24 cellular contexts compared by ENCODE assay signal in genomic region chr4:102452854-102453253, GRCh38.
"Had no signal": no experiment of that assay in that cellular context is flagged by ENCODE, and none has a peak within 500 bp of the region (broad histone marks: within the 10 kb centered on the region; RNA-seq: fewer than 3 reads in every experiment).

No MANE protein-coding gene starts in this region.

- H3K27me3 ChIP-seq: colonic mucosa, gastrocnemius medialis, right atrium auricular region, sigmoid colon, stomach, thyroid gland had no signal

- H3K4me3 ChIP-seq: colonic mucosa, gastrocnemius medialis, lower lobe of right lung, prostate gland, right atrium auricular region, sigmoid colon, stomach, thyroid gland had no signal

- H3K4me3 Mint-ChIP-seq: dendritic cell treated with granulocyte-macrophage colony-stimulating factor and Interleukin-4, amounts not matched to agents 40 ng/mL and 50 ng/mL, for 4 days; endodermal cell; naive thymus-derived CD8-positive, alpha-beta T cell; nephron progenitor cell; stimulated activated effector memory CD8-positive, alpha-beta T cell treated with anti-CD3 and anti-CD28 coated beads, Interleukin-12 subunit alpha, Interleukin-12 subunit beta, amount 100 ng/mL, for 72 hours had no signal

- ATAC-seq: esophagus mucosa; gastrocnemius medialis; left ventricle myocardium superior; lower lobe of right lung; naive thymus-derived CD8-positive, alpha-beta T cell; stimulated activated effector memory CD8-positive, alpha-beta T cell treated with anti-CD3 and anti-CD28 coated beads, Interleukin-12 subunit alpha, Interleukin-12 subunit beta, amount 100 ng/mL, for 72 hours had no signal

- H3K9me3 ChIP-seq: colonic mucosa, gastrocnemius medialis, lower lobe of right lung, prostate gland, right atrium auricular region, sigmoid colon, stomach, thyroid gland had no signal

- H3K36me3 Mint-ChIP-seq: naive thymus-derived CD8-positive, alpha-beta T cell; stimulated activated effector memory CD8-positive, alpha-beta T cell treated with anti-CD3 and anti-CD28 coated beads, Interleukin-12 subunit alpha, Interleukin-12 subunit beta, amount 100 ng/mL, for 72 hours had no signal

- H3K4me1 ChIP-seq: gastrocnemius medialis, prostate gland, right atrium auricular region, sigmoid colon, stomach, thyroid gland had no signal

- FAIRE-seq: keratinocyte had no signal

- H3K36me3 ChIP-seq: colonic mucosa, gastrocnemius medialis, lower lobe of right lung, prostate gland, right atrium auricular region, sigmoid colon, stomach, thyroid gland had no signal

- H3K27me3 Mint-ChIP-seq: dendritic cell treated with granulocyte-macrophage colony-stimulating factor and Interleukin-4, amounts not matched to agents 40 ng/mL and 50 ng/mL, for 4 days; naive thymus-derived CD8-positive, alpha-beta T cell had no signal

- H3K9me3 Mint-ChIP-seq: dendritic cell treated with granulocyte-macrophage colony-stimulating factor and Interleukin-4, amounts not matched to agents 40 ng/mL and 50 ng/mL, for 4 days; endodermal cell; naive thymus-derived CD8-positive, alpha-beta T cell; nephron progenitor cell; stimulated activated effector memory CD8-positive, alpha-beta T cell treated with anti-CD3 and anti-CD28 coated beads, Interleukin-12 subunit alpha, Interleukin-12 subunit beta, amount 100 ng/mL, for 72 hours had no signal

- H3K27ac ChIP-seq: colonic mucosa, epithelial cell of prostate, gastrocnemius medialis, lower lobe of right lung, prostate gland, right atrium auricular region, sigmoid colon, stomach, thyroid gland had no signal

- DNase-seq: colonic mucosa; effector CD8-positive, alpha-beta T cell; endodermal cell; foreskin fibroblast; gastrocnemius medialis; head of caudate nucleus; left ventricle myocardium superior; lower lobe of right lung; naive thymus-derived CD8-positive, alpha-beta T cell; nephron progenitor cell; nucleus accumbens; sigmoid colon; stimulated activated CD4-positive, alpha-beta T cell treated with anti-CD3 and anti-CD28 coated beads, Interleukin-2, amount 100 ng/mL, for 24 hours; stimulated activated CD4-positive, alpha-beta T cell treated with anti-CD3 and anti-CD28 coated beads, Interleukin-4, amount 100 ng/mL, for 24 hours; stomach; thyroid gland; trophoblast cell had no signal

- H3K4me1 Mint-ChIP-seq: endodermal cell, nephron progenitor cell had no signal

- H3K27ac Mint-ChIP-seq: dendritic cell treated with granulocyte-macrophage colony-stimulating factor and Interleukin-4, amounts not matched to agents 40 ng/mL and 50 ng/mL, for 4 days; endodermal cell; naive thymus-derived CD8-positive, alpha-beta T cell; nephron progenitor cell; stimulated activated effector memory CD8-positive, alpha-beta T cell treated with anti-CD3 and anti-CD28 coated beads, Interleukin-12 subunit alpha, Interleukin-12 subunit beta, amount 100 ng/mL, for 72 hours had no signal
